ENCODE assay signal across 18 cellular contexts in genomic region chr1:201734776-201735175, GRCh38.
DNase-seq lines count a peak whose midpoint lies in the region; ATAC-seq and TF ChIP-seq lines count a peak whose summit lies in the region.
"Had no signal": no experiment of that assay in that cellular context is flagged by ENCODE, and none has a peak within 500 bp of the region (broad histone marks: within the 10 kb centered on the region; RNA-seq: fewer than 3 reads in every experiment).

No MANE protein-coding gene starts in this region.

- peaks cover 66% of the 10 kb centered on the region for H3K79me2 ChIP-seq in smooth muscle cell (ENCODE audit: low read depth)

- peaks cover 27% of the 10 kb centered on the region for H3F3A ChIP-seq in smooth muscle cell (ENCODE audit: low read depth)

- H3K36me3 Mint-ChIP-seq in nephron (ENCODE audit: low read depth), result no peaks in the 10 kb centered on the region
- no peaks in the 10 kb centered on the region for H3K36me3 Mint-ChIP-seq in activated CD8-positive, alpha-beta T cell treated with anti-CD3 and anti-CD28 coated beads, Interleukin-2, amount 10 ng/mL, durations not matched to agents 7 days and 5 days (ENCODE audit: low read depth)
- H3K36me3 Mint-ChIP-seq in T-helper 2 cell treated with Interferon-gamma antibody and Interleukin-4, amounts not matched to agents 5 μg/mL and 100 μg/mL, for 36 hours (ENCODE audit: low read depth), result no peaks in the 10 kb centered on the region

- no peak overlapping the region for H3K9ac ChIP-seq in smooth muscle cell (ENCODE audit: low read depth)
- H3K9ac ChIP-seq: GM23248 had no signal

- H3K4me1 ChIP-seq in cardiac muscle cell (ENCODE audit: low read depth) (peaks cover 84% of the 10 kb centered on the region), smooth muscle cell (ENCODE audit: low read depth) (peaks cover 63% of the 10 kb centered on the region)

- DNase-seq in cardiac muscle cell (ENCODE audit: low read depth in 1 of 2, low spot score in 1 of 2), result no peak
- no peak for DNase-seq in cardiac septum (ENCODE audit: low spot score)
- peak; percentile 58 for DNase-seq in WERI-Rb-1
- DNase-seq in smooth muscle cell (lab: John Stamatoyannopoulos, UW; ENCODE audit: unreplicated experiment), result no peak
- no peak for DNase-seq in activated CD8-positive, alpha-beta T cell treated with anti-CD3 and anti-CD28 coated beads, Interleukin-2, amount 10 ng/mL, durations not matched to agents 7 days and 5 days
- DNase-seq in T-helper 2 cell treated with Interferon-gamma antibody and Interleukin-4, amounts not matched to agents 5 μg/mL and 100 μg/mL, for 36 hours (ENCODE audit: low spot score), result no peak
- no peak for DNase-seq in AG08396 (ENCODE audit: low spot score)
- DNase-seq: Caco-2; CD4-positive, alpha-beta T cell; GM23248; NCI-H1105; NCI-H1694; NCI-H2081 treated with DMSO at 0.1 percent for 48 hours; NCI-H446 treated with DMSO at 0.1 percent for 48 hours; Right ventricle myocardium superior had no signal

- no peaks in the 10 kb centered on the region for H3K9me3 Mint-ChIP-seq in nephron
- H3K9me3 Mint-ChIP-seq in activated CD8-positive, alpha-beta T cell treated with anti-CD3 and anti-CD28 coated beads, Interleukin-2, amount 10 ng/mL, durations not matched to agents 7 days and 5 days (ENCODE audit: insufficient read depth), result no peaks in the 10 kb centered on the region
- no peaks in the 10 kb centered on the region for H3K9me3 Mint-ChIP-seq in T-helper 2 cell treated with Interferon-gamma antibody and Interleukin-4, amounts not matched to agents 5 μg/mL and 100 μg/mL, for 36 hours
- H3K9me3 Mint-ChIP-seq: CD4-positive, alpha-beta T cell had no signal

- POLR2A ChIA-PET in activated CD8-positive, alpha-beta T cell treated with anti-CD3 and anti-CD28 coated beads, Interleukin-2, amount 10 ng/mL, durations not matched to agents 7 days and 5 days (lab: Charles Lee), result no interaction called here

- H3K4me3 ChIP-seq in cardiac muscle cell (no peak overlapping the region), WERI-Rb-1 (ENCODE audit: low read depth, low read length) (no peak overlapping the region), smooth muscle cell (no peak overlapping the region)
- H3K4me3 ChIP-seq: GM12878, GM23248, K562 had no signal

- no peak overlapping the region for H2AFZ ChIP-seq in smooth muscle cell (ENCODE audit: low read depth)
- H2AFZ ChIP-seq: GM23248 had no signal

- H3K27ac Mint-ChIP-seq in nephron, result peak overlapping the region; percentile 38 to 85 (median 64)
- no peak overlapping the region for H3K27ac Mint-ChIP-seq in activated CD8-positive, alpha-beta T cell treated with anti-CD3 and anti-CD28 coated beads, Interleukin-2, amount 10 ng/mL, durations not matched to agents 7 days and 5 days
- H3K27ac Mint-ChIP-seq in T-helper 2 cell treated with Interferon-gamma antibody and Interleukin-4, amounts not matched to agents 5 μg/mL and 100 μg/mL, for 36 hours, result no peak overlapping the region
- H3K27ac Mint-ChIP-seq: CD4-positive, alpha-beta T cell had no signal

- peaks cover 80% of the 10 kb centered on the region for H4K20me1 ChIP-seq in smooth muscle cell (ENCODE audit: low read depth)

- intact Hi-C loops in cardiac septum (cut with DNase I), result no loop called here

- no peak overlapping the region for H3K4me2 ChIP-seq in smooth muscle cell

- no peak for ATAC-seq in activated CD8-positive, alpha-beta T cell treated with anti-CD3 and anti-CD28 coated beads, Interleukin-2, amount 10 ng/mL, durations not matched to agents 7 days and 5 days
- ATAC-seq: GM12878, K562 had no signal

- no peaks in the 10 kb centered on the region for H3K27me3 Mint-ChIP-seq in nephron (ENCODE audit: low read depth)
- H3K27me3 Mint-ChIP-seq in activated CD8-positive, alpha-beta T cell treated with anti-CD3 and anti-CD28 coated beads, Interleukin-2, amount 10 ng/mL, durations not matched to agents 7 days and 5 days (ENCODE audit: low read depth), result peaks cover 32% of the 10 kb centered on the region
- peaks cover 23% of the 10 kb centered on the region for H3K27me3 Mint-ChIP-seq in T-helper 2 cell treated with Interferon-gamma antibody and Interleukin-4, amounts not matched to agents 5 μg/mL and 100 μg/mL, for 36 hours (ENCODE audit: low read depth)

- CTCF ChIA-PET in activated CD8-positive, alpha-beta T cell treated with anti-CD3 and anti-CD28 coated beads, Interleukin-2, amount 10 ng/mL, durations not matched to agents 7 days and 5 days (lab: Charles Lee), result no interaction called here

- TF ChIP-seq CTCF in cardiac muscle cell (IDR thresholded peaks at IDR 0.05; ENCODE audit: low read depth, low read length) (no peak), WERI-Rb-1 (IDR thresholded peaks at IDR 0.05; ENCODE audit: low read depth, low read length) (no peak), nephron (IDR thresholded peaks at IDR 0.05; ENCODE audit: unreplicated experiment in 3 of 3) (no peak), smooth muscle cell (IDR thresholded peaks at IDR 0.05; ENCODE audit: borderline replicate concordance, insufficient read depth, poor library complexity, severe bottlenecking) (no peak)

- no peaks in the 10 kb centered on the region for H3K36me3 ChIP-seq in cardiac muscle cell
- H3K36me3 ChIP-seq in WERI-Rb-1, result peaks cover 8% of the 10 kb centered on the region
- no peaks in the 10 kb centered on the region for H3K36me3 ChIP-seq in smooth muscle cell (ENCODE audit: low read depth)

- H3K9me3 ChIP-seq in cardiac muscle cell (ENCODE audit: low read depth) (no peaks in the 10 kb centered on the region), WERI-Rb-1 (ENCODE audit: severe bottlenecking) (no peaks in the 10 kb centered on the region), smooth muscle cell (replicated peaks; ENCODE audit: low read depth) (no peaks in the 10 kb centered on the region)
- H3K9me3 ChIP-seq: Caco-2 had no signal

- peak overlapping the region; percentile 100 for H3K27ac ChIP-seq in cardiac muscle cell
- H3K27ac ChIP-seq in WERI-Rb-1, result peak overlapping the region; percentile 15
- H3K27ac ChIP-seq in smooth muscle cell (ENCODE audit: low read depth), result peak overlapping the region; percentile 55
- H3K27ac ChIP-seq: GM23248 had no signal

- WGBS in smooth muscle cell (ENCODE audit: low lambda C conversion rate), result 28% methylated on average over 2 of the region's 2 CpGs

- peak overlapping the region in 1 of 3 experiments; percentile 55 for H3K4me3 Mint-ChIP-seq in nephron
- no peak overlapping the region for H3K4me3 Mint-ChIP-seq in activated CD8-positive, alpha-beta T cell treated with anti-CD3 and anti-CD28 coated beads, Interleukin-2, amount 10 ng/mL, durations not matched to agents 7 days and 5 days
- H3K4me3 Mint-ChIP-seq in T-helper 2 cell treated with Interferon-gamma antibody and Interleukin-4, amounts not matched to agents 5 μg/mL and 100 μg/mL, for 36 hours, result no peak overlapping the region
- H3K4me3 Mint-ChIP-seq: CD4-positive, alpha-beta T cell had no signal

- H3K27me3 ChIP-seq in cardiac muscle cell (no peaks in the 10 kb centered on the region), WERI-Rb-1 (ENCODE audit: insufficient read depth, low read depth, severe bottlenecking) (no peaks in the 10 kb centered on the region), smooth muscle cell (ENCODE audit: low read depth) (no peaks in the 10 kb centered on the region)

- peaks cover 78% of the 10 kb centered on the region for H3K4me1 Mint-ChIP-seq in nephron
- H3K4me1 Mint-ChIP-seq in activated CD8-positive, alpha-beta T cell treated with anti-CD3 and anti-CD28 coated beads, Interleukin-2, amount 10 ng/mL, durations not matched to agents 7 days and 5 days (ENCODE audit: low read depth), result peaks cover 6% of the 10 kb centered on the region
- H3K4me1 Mint-ChIP-seq in T-helper 2 cell treated with Interferon-gamma antibody and Interleukin-4, amounts not matched to agents 5 μg/mL and 100 μg/mL, for 36 hours (ENCODE audit: low read depth), result no peaks in the 10 kb centered on the region

Comparison
In these comparisons a context has a peak if more than half of its experiments do, and no peak if none do; other contexts are left out.
1. H3K27ac ChIP-seq: peak in every context shown above with its lines; median percentile 100 in cardiac muscle cell; 55 in smooth muscle cell; 15 in WERI-Rb-1.
2. H3K27ac Mint-ChIP-seq: peak in nephron (3 of 3); none in activated CD8-positive, alpha-beta T cell treated with anti-CD3 and anti-CD28 coated beads, Interleukin-2, amount 10 ng/mL, durations not matched to agents 7 days and 5 days (single experiment) and T-helper 2 cell treated with Interferon-gamma antibody and Interleukin-4, amounts not matched to agents 5 μg/mL and 100 μg/mL, for 36 hours (single experiment).